In genomic region chr19:7098701-7099596, GRCh38 we compare ENCODE assay signal across 8 cellular contexts. TPM values are rescaled to one million over a fixed set of nuclear protein-coding genes. Genes with fewer than 3 reads are reported as not detected.
DNase-seq lines count a peak whose midpoint lies in the region; ATAC-seq and TF ChIP-seq lines count a peak whose summit lies in the region.

No MANE protein-coding gene starts in this region.

- H3F3A ChIP-seq in smooth muscle cell (ENCODE audit: low read depth): no peaks in the 10 kb centered on the region

- H3K4me2 ChIP-seq in smooth muscle cell: peak overlapping the region; percentile 83

- peaks cover 7% of the 10 kb centered on the region for H3K27me3 Mint-ChIP-seq in WTC11 (ENCODE audit: low read depth)
- H3K27me3 Mint-ChIP-seq in immature natural killer cell (ENCODE audit: low read depth in 3 of 3): peaks cover 3 to 10% (median 4%) of the 10 kb centered on the region in 3 donors

- H3K79me2 ChIP-seq in smooth muscle cell (ENCODE audit: low read depth): no peaks in the 10 kb centered on the region

- DNase-seq in AG08396 (ENCODE audit: low spot score): peak; percentile 95
- DNase-seq in NCI-H2227 (lab: John Stamatoyannopoulos, UW; ENCODE audit: unreplicated experiment): peak; percentile 97
- peak; percentile 95 for DNase-seq in WTC11 (ENCODE audit: low spot score)
- DNase-seq in cardiac fibroblast (ENCODE audit: low read depth in 2 of 2): peak; percentile 92 to 95
- peak; percentile 85 to 86 (median 86) for DNase-seq in immature natural killer cell
- DNase-seq in smooth muscle cell (lab: John Stamatoyannopoulos, UW; ENCODE audit: unreplicated experiment): peak; percentile 77

- H3K4me1 ChIP-seq in smooth muscle cell (ENCODE audit: low read depth): no peaks in the 10 kb centered on the region

- H3K9me3 Mint-ChIP-seq in WTC11 (peaks cover 29% of the 10 kb centered on the region), immature natural killer cell (peaks cover 2 to 29% (median 19%) of the 10 kb centered on the region in 6 donors)

- no peaks in the 10 kb centered on the region for H3K27me3 ChIP-seq in smooth muscle cell (ENCODE audit: low read depth)

- H3K36me3 Mint-ChIP-seq in WTC11 (peaks cover 31% of the 10 kb centered on the region), immature natural killer cell (peaks cover 4 to 5% (median 4%) of the 10 kb centered on the region in 3 donors)

- CTCF ChIA-PET in WTC11 (lab: Charles Lee): interaction anchor here (0.5 to 2.9 kb wide), 24 partner anchors 11 to 1767 kb away, joined by 3 to 32 read pairs (median 4); partner anchors contain the start of genes MAP2K7, TRAPPC5 and ZNF557

- POLR2A ChIA-PET in WTC11 (lab: Charles Lee): interaction anchor here (0.6 to 1.8 kb wide), 8 partner anchors 20 to 456 kb away, joined by 3 to 5 read pairs (median 4); no protein-coding TSS in a partner anchor

- under 1% methylated on average over 61 of the region's 78 CpGs for WGBS in smooth muscle cell (ENCODE audit: low lambda C conversion rate)

- H3K4me1 Mint-ChIP-seq in WTC11 (peaks cover 13% of the 10 kb centered on the region), immature natural killer cell (peaks cover 21 to 22% of the 10 kb centered on the region in 2 donors)

- peak overlapping the region; percentile 75 for H3K4me3 Mint-ChIP-seq in WTC11
- peak overlapping the region; percentile 85 to 93 (median 89) for H3K4me3 Mint-ChIP-seq in immature natural killer cell

- ATAC-seq in GM18909 (IDR thresholded peaks at IDR 0.05; ENCODE audit: poor library complexity, unreplicated experiment) (peak; percentile 82), HG03139 (IDR thresholded peaks at IDR 0.05; ENCODE audit: unreplicated experiment) (peak; percentile 81), WTC11 (peak; percentile 88)

- H3K9ac ChIP-seq in smooth muscle cell (ENCODE audit: low read depth): peak overlapping the region; percentile 80

- H4K20me1 ChIP-seq in smooth muscle cell (ENCODE audit: low read depth): no peaks in the 10 kb centered on the region

- H3K27ac Mint-ChIP-seq in WTC11 (peak overlapping the region; percentile 78), immature natural killer cell (peak overlapping the region; percentile 82 to 93 (median 88))

- H3K27ac ChIP-seq in smooth muscle cell (ENCODE audit: low read depth): peak overlapping the region; percentile 59

- H2AFZ ChIP-seq in smooth muscle cell (ENCODE audit: low read depth): peak overlapping the region; percentile 90

- H3K9me3 ChIP-seq in smooth muscle cell (replicated peaks; ENCODE audit: low read depth): no peaks in the 10 kb centered on the region

- H3K4me3 ChIP-seq in cardiac fibroblast (replicated peaks in 1 of 2; ENCODE audit: low read depth in 2 of 2, low read length in 2 of 2) (peak overlapping the region; percentile 79), smooth muscle cell (peak overlapping the region; percentile 64)

- no peaks in the 10 kb centered on the region for H3K36me3 ChIP-seq in smooth muscle cell (ENCODE audit: low read depth)

- TF ChIP-seq CTCF in WTC11 (IDR thresholded peaks at IDR 0.05) (no peak), cardiac fibroblast (IDR thresholded peaks at IDR 0.05; ENCODE audit: low read depth, low read length) (no peak), smooth muscle cell (IDR thresholded peaks at IDR 0.05; ENCODE audit: borderline replicate concordance, insufficient read depth, poor library complexity, severe bottlenecking) (no peak)

TF ChIP-seq in WTC11, 78 proteins besides CTCF, POLR2A, EP300 and RAD21:
- TF ChIP-seq NR2C2 (CRISPR knock-in tag; IDR thresholded peaks at IDR 0.05): no peak
- TF ChIP-seq ARID4B (CRISPR knock-in tag; IDR thresholded peaks at IDR 0.05; ENCODE audit: borderline replicate concordance): peak; percentile 45; the same call in 1 of the 2 replicates
- TF ChIP-seq E2F4 (CRISPR knock-in tag; IDR thresholded peaks at IDR 0.05; ENCODE audit: borderline replicate concordance, low read depth): 0 out of 2 replicates have a peak, but pooled peaks have one; percentile 49
- TF ChIP-seq EMX1 (CRISPR knock-in tag; IDR thresholded peaks at IDR 0.05): no peak
- TF ChIP-seq TP53 (CRISPR knock-in tag; IDR thresholded peaks at IDR 0.05): 0 out of 2 replicates have a peak, but pooled peaks have one; percentile 37
- peak; percentile 27; the same call in 1 of the 2 replicates for TF ChIP-seq MAX (CRISPR knock-in tag; IDR thresholded peaks at IDR 0.05)
- no peak for TF ChIP-seq FOXJ3 (CRISPR knock-in tag; IDR thresholded peaks at IDR 0.05; ENCODE audit: borderline replicate concordance)
- peak; percentile 64; the same call in 1 of the 2 replicates for TF ChIP-seq ZNF232 (CRISPR knock-in tag; IDR thresholded peaks at IDR 0.05)
- TF ChIP-seq SP1 (CRISPR knock-in tag; conservative IDR thresholded peaks at IDR 0.05): peak; percentile 57; the same call in 1 of the 2 replicates
- TF ChIP-seq ZNF396 (CRISPR knock-in tag; IDR thresholded peaks at IDR 0.05; ENCODE audit: borderline replicate concordance): no peak

RNA-seq across cellular contexts. Expression of gene ZNF557, which starts 29.4 kb away (rescaled TPM):
- total RNA-seq in WTC11 (2021): 6.7 to 7.5 TPM (median 7.5 TPM) in 3 replicates
- 1 to 10 TPM; 2.1 to 8.4 (median 2.4) TPM for polyA plus RNA-seq in immature natural killer cell
- 9.4 and 9.7 TPM in 2 replicates for total RNA-seq in smooth muscle cell
- polyA plus RNA-seq in smooth muscle cell: 3.8 and 4.2 TPM in 2 replicates

RNA-seq across cellular contexts. Expression of gene MBD3L3, which starts 40.5 kb away (rescaled TPM):
- total RNA-seq in WTC11 (2021): not detected in 3 replicates
- not detected for polyA plus RNA-seq in immature natural killer cell
- not detected in 2 replicates for total RNA-seq in smooth muscle cell
- polyA plus RNA-seq in smooth muscle cell: not detected in 2 replicates

RNA-seq across cellular contexts. Expression of gene MBD3L2, which starts 49.8 kb away (rescaled TPM):
- not detected in 3 replicates for total RNA-seq in WTC11 (2021)
- not detected for polyA plus RNA-seq in immature natural killer cell
- not detected in 2 replicates for total RNA-seq in smooth muscle cell
- not detected in 2 replicates for polyA plus RNA-seq in smooth muscle cell

RNA-seq across cellular contexts. Expression of gene MBD3L4, which starts 59.0 kb away (rescaled TPM):
- total RNA-seq in WTC11 (2021) (not detected in 3 replicates), smooth muscle cell (not detected in 2 replicates)
- polyA plus RNA-seq in immature natural killer cell (not detected), smooth muscle cell (not detected in 2 replicates)

Comparison
In these comparisons a context has a peak if more than half of its experiments do, and no peak if none do; other contexts are left out.
1. Peak in every context shown above with its lines: DNase-seq, ATAC-seq, H3K4me3 ChIP-seq and H3K27ac ChIP-seq.